33 cellular contexts compared by ENCODE assay signal in genomic region chr3:157522646-157523045, GRCh38.
"Had no signal": no experiment of that assay in that cellular context is flagged by ENCODE, and none has a peak within 500 bp of the region (broad histone marks: within the 10 kb centered on the region; RNA-seq: fewer than 3 reads in every experiment).

No MANE protein-coding gene starts in this region.

- H3K27me3 ChIP-seq: MG63 had no signal

- H3K27ac ChIP-seq: KMS-11 had no signal

- DNase-seq: Karpas-422, Kasumi-1, MG63, MM.1S, MV-4-11, NCI-H1048, NCI-H1092, NCI-H1092 treated with DMSO at 0.1 percent for 48 hours, NCI-H1105, NCI-H1105 treated with DMSO at 0.1 percent for 48 hours, NCI-H1417, NCI-H1417 treated with DMSO at 0.1 percent for 48 hours, NCI-H1436, NCI-H1436 treated with DMSO at 0.1 percent for 48 hours, NCI-H146, NCI-H1694, NCI-H1694 treated with DMSO at 0.1 percent for 48 hours, NCI-H187, NCI-H187 treated with DMSO at 0.1 percent for 48 hours, NCI-H2029, NCI-H2029 treated with DMSO at 0.1 percent for 48 hours, NCI-H2081, NCI-H2081 treated with DMSO at 0.1 percent for 48 hours, NCI-H2107, NCI-H2171, NCI-H2171 treated with DMSO at 0.1 percent for 48 hours, NCI-H2227 treated with DMSO at 0.1 percent for 48 hours, NCI-H226, NCI-H345, NCI-H446, NCI-H446 treated with DMSO at 0.1 percent for 48 hours, NCI-H510A had no signal

- H3K9ac ChIP-seq: KMS-11 had no signal

- H3K4me3 ChIP-seq: MG63 had no signal

- H3K4me2 ChIP-seq: KMS-11 had no signal

- H3K36me3 ChIP-seq: MG63 had no signal
